Comparison of ENCODE assay signal across 24 cellular contexts in the genomic region with DNA sequence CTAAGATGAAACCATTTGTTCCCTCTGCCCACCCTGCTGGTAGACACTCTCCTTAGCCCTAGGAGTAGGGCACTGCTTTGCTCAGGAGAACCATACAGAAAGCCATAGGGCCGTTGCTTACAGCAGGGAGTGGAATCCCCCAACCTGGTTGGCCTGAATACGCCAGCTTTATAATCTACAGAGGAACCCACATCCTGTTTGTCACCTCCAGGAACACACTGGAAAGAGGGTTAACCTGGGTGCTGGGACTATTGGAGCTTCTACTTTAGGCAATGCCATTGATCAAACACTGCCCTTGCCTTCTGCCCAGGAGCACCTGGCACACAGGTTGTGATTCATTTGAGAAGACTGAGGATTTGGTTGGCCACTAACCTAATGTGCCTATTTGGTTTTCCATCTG.
"Had no signal": no experiment of that assay in that cellular context is flagged by ENCODE, and none has a peak within 500 bp of the region (broad histone marks: within the 10 kb centered on the region; RNA-seq: fewer than 3 reads in every experiment).

No MANE protein-coding gene starts in this region.

- ATAC-seq: foreskin keratinocyte, heart right ventricle, left lung, lower lobe of right lung had no signal

- H3K27ac Mint-ChIP-seq: activated naive CD4-positive, alpha-beta T cell treated with anti-CD3 and anti-CD28 coated beads, Interleukin-2, amount 50 U/mL, for 24 hours; activated T-cell treated with anti-CD3 and anti-CD28 coated beads, Interleukin-2, amount 50 U/mL, for 72 hours; natural killer cell; neural progenitor cell; T-helper 1 cell treated with Interleukin-12 subunit alpha and Interleukin-12 subunit beta and Interleukin-4 antibody, amounts not matched to agents 30 μg/mL and 1 μg/mL, for 36 hours had no signal

- H3K9me3 Mint-ChIP-seq: activated naive CD4-positive, alpha-beta T cell treated with anti-CD3 and anti-CD28 coated beads, Interleukin-2, amount 50 U/mL, for 24 hours; activated T-cell treated with anti-CD3 and anti-CD28 coated beads, Interleukin-2, amount 50 U/mL, for 72 hours; central memory CD8-positive, alpha-beta T cell; natural killer cell; neural progenitor cell; T-helper 1 cell treated with Interleukin-12 subunit alpha and Interleukin-12 subunit beta and Interleukin-4 antibody, amounts not matched to agents 30 μg/mL and 1 μg/mL, for 36 hours had no signal

- H3K4me3 Mint-ChIP-seq: activated naive CD4-positive, alpha-beta T cell treated with anti-CD3 and anti-CD28 coated beads, Interleukin-2, amount 50 U/mL, for 24 hours; activated T-cell treated with anti-CD3 and anti-CD28 coated beads, Interleukin-2, amount 50 U/mL, for 72 hours; central memory CD8-positive, alpha-beta T cell; natural killer cell; neural progenitor cell; T-helper 1 cell treated with Interleukin-12 subunit alpha and Interleukin-12 subunit beta and Interleukin-4 antibody, amounts not matched to agents 30 μg/mL and 1 μg/mL, for 36 hours had no signal

- H3K27me3 Mint-ChIP-seq: activated naive CD4-positive, alpha-beta T cell treated with anti-CD3 and anti-CD28 coated beads, Interleukin-2, amount 50 U/mL, for 24 hours had no signal

- DNase-seq: activated CD4-positive, alpha-beta T cell treated with anti-CD3 and anti-CD28 coated beads, Interleukin-2, amount 50 U/mL, for 4 hours; activated effector memory CD4-positive, alpha-beta T cell treated with Interleukin-2 at 50 U/mL for 16 hours; activated T-cell treated with anti-CD3 and anti-CD28 coated beads for 4 hours; activated T-cell treated with anti-CD3 and anti-CD28 coated beads, Interleukin-2, amount 50 U/mL, for 72 hours; anterior cingulate cortex; dermis blood vessel endothelial cell; effector CD4-positive, alpha-beta T cell; foreskin keratinocyte; heart right ventricle; kidney glomerular epithelial cell; left lung; lower lobe of right lung; mesenchymal stem cell; natural killer cell; stimulated activated CD4-positive, alpha-beta T cell treated with anti-CD3 and anti-CD28 coated beads, Interleukin-1b, Interleukin-23, amount 100 ng/mL, for 48 hours; stimulated activated CD4-positive, alpha-beta T cell treated with anti-CD3 and anti-CD28 coated beads, Interleukin-4, amount 100 ng/mL, for 4 hours; stimulated activated naive CD4-positive, alpha-beta T cell; T-helper 9 cell; testis; transverse colon had no signal

- H3K4me1 Mint-ChIP-seq: central memory CD8-positive, alpha-beta T cell had no signal

- H3K36me3 Mint-ChIP-seq: activated naive CD4-positive, alpha-beta T cell treated with anti-CD3 and anti-CD28 coated beads, Interleukin-2, amount 50 U/mL, for 24 hours; natural killer cell; neural progenitor cell had no signal
